Comparison of ENCODE assay signal across 37 cellular contexts in the genomic region with DNA sequence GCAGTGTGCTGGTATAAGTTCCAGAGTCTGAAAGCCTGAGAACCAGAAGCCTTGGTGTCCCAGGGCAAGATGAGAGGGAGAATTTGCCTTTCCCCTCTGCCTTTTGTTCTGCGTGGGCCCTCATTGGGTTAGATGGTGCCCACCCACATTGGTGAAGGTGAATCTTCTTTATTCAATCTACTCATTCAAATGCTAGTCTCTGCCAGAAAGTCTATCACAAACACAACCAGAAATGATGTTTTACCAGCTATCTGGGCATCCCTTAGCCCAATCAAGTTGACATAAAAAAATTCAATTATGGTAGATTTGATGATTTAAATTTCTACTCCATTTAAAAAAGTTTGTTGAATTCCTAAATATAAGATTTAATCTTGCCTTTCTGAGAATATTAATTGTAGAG. TPM values are rescaled to one million over a fixed set of nuclear protein-coding genes. Genes with fewer than 3 reads are reported as not detected.
"Had no signal": no experiment of that assay in that cellular context is flagged by ENCODE, and none has a peak within 500 bp of the region (broad histone marks: within the 10 kb centered on the region; RNA-seq: fewer than 3 reads in every experiment).

No MANE protein-coding gene starts in this region.

- ATAC-seq: activated CD4-positive, alpha-beta T cell treated with anti-CD3 and anti-CD28 coated beads for 36 hours; activated CD4-positive, CD25-positive, alpha-beta regulatory T cell treated with anti-CD3 and anti-CD28 coated beads, Interleukin-2, amount 50 U/mL, for 24 hours; activated CD8-positive, alpha-beta memory T cell treated with anti-CD3 and anti-CD28 coated beads, Interleukin-2, amount 10 ng/mL, durations not matched to agents 7 days and 5 days; activated CD8-positive, alpha-beta T cell treated with anti-CD3 and anti-CD28 coated beads, Interleukin-2, amount 10 ng/mL, durations not matched to agents 7 days and 5 days; activated naive CD8-positive, alpha-beta T cell treated with anti-CD3 and anti-CD28 coated beads, Interleukin-2, amount 50 U/mL, for 24 hours; T-cell; T-helper 17 cell had no signal

- FAIRE-seq: bronchial epithelial cell, TTC549 had no signal

- H3K4me3 Mint-ChIP-seq: activated CD4-positive, alpha-beta memory T cell treated with anti-CD3 and anti-CD28 coated beads, Interleukin-2, amount 10 ng/mL, durations not matched to agents 7 days and 5 days; activated CD4-positive, alpha-beta T cell treated with anti-CD3 and anti-CD28 coated beads for 36 hours; activated CD4-positive, alpha-beta T cell treated with anti-CD3 and anti-CD28 coated beads, Interleukin-2, amount 10 ng/mL, durations not matched to agents 7 days and 5 days; activated CD8-positive, alpha-beta memory T cell treated with anti-CD3 and anti-CD28 coated beads, Interleukin-2, amount 10 ng/mL, durations not matched to agents 7 days and 5 days; activated CD8-positive, alpha-beta T cell treated with anti-CD3 and anti-CD28 coated beads, Interleukin-2, amount 10 ng/mL, durations not matched to agents 7 days and 5 days; activated naive CD4-positive, alpha-beta T cell treated with anti-CD3 and anti-CD28 coated beads, Interleukin-2, amount 10 ng/mL, durations not matched to agents 7 days and 5 days; activated naive CD4-positive, alpha-beta T cell treated with anti-CD3 and anti-CD28 coated beads, Interleukin-2, amount 50 U/mL, for 24 hours; activated naive CD8-positive, alpha-beta T cell; activated naive CD8-positive, alpha-beta T cell treated with anti-CD3 and anti-CD28 coated beads, Interleukin-2, amount 10 ng/mL, durations not matched to agents 7 days and 5 days; activated naive CD8-positive, alpha-beta T cell treated with anti-CD3 and anti-CD28 coated beads, Interleukin-2, amount 50 U/mL, for 24 hours; activated T-cell treated with anti-CD3 and anti-CD28 coated beads, Interleukin-2, amount 50 U/mL, for 24 hours; brain; T-cell; T-helper 17 cell; T-helper 2 cell treated with Interferon-gamma antibody and Interleukin-4, amounts not matched to agents 5 μg/mL and 100 μg/mL, for 36 hours had no signal

- H3K27me3 ChIP-seq: ascending aorta, cardiac muscle cell had no signal

- H3K27ac Mint-ChIP-seq: activated CD4-positive, alpha-beta memory T cell treated with anti-CD3 and anti-CD28 coated beads, Interleukin-2, amount 10 ng/mL, durations not matched to agents 7 days and 5 days; activated CD4-positive, alpha-beta T cell treated with anti-CD3 and anti-CD28 coated beads for 36 hours; activated CD4-positive, alpha-beta T cell treated with anti-CD3 and anti-CD28 coated beads, Interleukin-2, amount 10 ng/mL, durations not matched to agents 7 days and 5 days; activated CD8-positive, alpha-beta memory T cell treated with anti-CD3 and anti-CD28 coated beads, Interleukin-2, amount 10 ng/mL, durations not matched to agents 7 days and 5 days; activated CD8-positive, alpha-beta T cell treated with anti-CD3 and anti-CD28 coated beads, Interleukin-2, amount 10 ng/mL, durations not matched to agents 7 days and 5 days; activated naive CD4-positive, alpha-beta T cell treated with anti-CD3 and anti-CD28 coated beads, Interleukin-2, amount 10 ng/mL, durations not matched to agents 7 days and 5 days; activated naive CD4-positive, alpha-beta T cell treated with anti-CD3 and anti-CD28 coated beads, Interleukin-2, amount 50 U/mL, for 24 hours; activated naive CD8-positive, alpha-beta T cell; activated naive CD8-positive, alpha-beta T cell treated with anti-CD3 and anti-CD28 coated beads, Interleukin-2, amount 10 ng/mL, durations not matched to agents 7 days and 5 days; activated naive CD8-positive, alpha-beta T cell treated with anti-CD3 and anti-CD28 coated beads, Interleukin-2, amount 50 U/mL, for 24 hours; activated T-cell treated with anti-CD3 and anti-CD28 coated beads, Interleukin-2, amount 50 U/mL, for 24 hours; activated T-helper 2 cell treated with anti-CD3 and anti-CD28 coated beads, Interferon-gamma antibody, Interleukin-2, Interleukin-4, amounts not matched to agents 10 μg/mL and 5 μg/mL and 100 μg/mL, durations not matched to agents 14 hours and 24 hours and 36 hours; brain; T-cell; T-helper 17 cell; T-helper 2 cell treated with Interferon-gamma antibody and Interleukin-4, amounts not matched to agents 5 μg/mL and 100 μg/mL, for 36 hours had no signal

- H3K4me3 ChIP-seq: ascending aorta, cardiac muscle cell had no signal

- H3K27me3 Mint-ChIP-seq: activated CD4-positive, alpha-beta memory T cell treated with anti-CD3 and anti-CD28 coated beads, Interleukin-2, amount 10 ng/mL, durations not matched to agents 7 days and 5 days; activated CD4-positive, alpha-beta T cell treated with anti-CD3 and anti-CD28 coated beads for 36 hours; activated CD4-positive, alpha-beta T cell treated with anti-CD3 and anti-CD28 coated beads, Interleukin-2, amount 10 ng/mL, durations not matched to agents 7 days and 5 days; activated CD8-positive, alpha-beta memory T cell treated with anti-CD3 and anti-CD28 coated beads, Interleukin-2, amount 10 ng/mL, durations not matched to agents 7 days and 5 days; activated naive CD4-positive, alpha-beta T cell treated with anti-CD3 and anti-CD28 coated beads, Interleukin-2, amount 10 ng/mL, durations not matched to agents 7 days and 5 days; activated naive CD4-positive, alpha-beta T cell treated with anti-CD3 and anti-CD28 coated beads, Interleukin-2, amount 50 U/mL, for 24 hours; activated naive CD8-positive, alpha-beta T cell; activated naive CD8-positive, alpha-beta T cell treated with anti-CD3 and anti-CD28 coated beads, Interleukin-2, amount 10 ng/mL, durations not matched to agents 7 days and 5 days; activated naive CD8-positive, alpha-beta T cell treated with anti-CD3 and anti-CD28 coated beads, Interleukin-2, amount 50 U/mL, for 24 hours; activated T-cell treated with anti-CD3 and anti-CD28 coated beads, Interleukin-2, amount 50 U/mL, for 24 hours; brain; T-cell; T-helper 17 cell had no signal

- H3K4me1 Mint-ChIP-seq: activated CD4-positive, alpha-beta memory T cell treated with anti-CD3 and anti-CD28 coated beads, Interleukin-2, amount 10 ng/mL, durations not matched to agents 7 days and 5 days; activated CD4-positive, alpha-beta T cell treated with anti-CD3 and anti-CD28 coated beads for 36 hours; activated CD4-positive, alpha-beta T cell treated with anti-CD3 and anti-CD28 coated beads, Interleukin-2, amount 10 ng/mL, durations not matched to agents 7 days and 5 days; activated CD8-positive, alpha-beta memory T cell treated with anti-CD3 and anti-CD28 coated beads, Interleukin-2, amount 10 ng/mL, durations not matched to agents 7 days and 5 days; activated naive CD4-positive, alpha-beta T cell treated with anti-CD3 and anti-CD28 coated beads, Interleukin-2, amount 10 ng/mL, durations not matched to agents 7 days and 5 days; activated naive CD8-positive, alpha-beta T cell treated with anti-CD3 and anti-CD28 coated beads, Interleukin-2, amount 50 U/mL, for 24 hours; T-cell had no signal

- H3K9me3 ChIP-seq: ascending aorta had no signal

- H3K27ac ChIP-seq: ascending aorta, cardiac muscle cell, VCaP had no signal

- H3K36me3 ChIP-seq: ascending aorta, cardiac muscle cell had no signal

- H3K4me1 ChIP-seq: ascending aorta had no signal

- H3K9me3 Mint-ChIP-seq: activated CD4-positive, alpha-beta memory T cell treated with anti-CD3 and anti-CD28 coated beads, Interleukin-2, amount 10 ng/mL, durations not matched to agents 7 days and 5 days had no signal

- DNase-seq: activated CD4-positive, alpha-beta memory T cell treated with anti-CD3 and anti-CD28 coated beads, Interleukin-2, amount 10 ng/mL, durations not matched to agents 7 days and 5 days; activated CD4-positive, alpha-beta T cell treated with anti-CD3 and anti-CD28 coated beads for 1 hour; activated CD4-positive, alpha-beta T cell treated with anti-CD3 and anti-CD28 coated beads for 36 hours; activated CD4-positive, alpha-beta T cell treated with anti-CD3 and anti-CD28 coated beads for 48 hours; activated CD4-positive, alpha-beta T cell treated with anti-CD3 and anti-CD28 coated beads, Interleukin-2, amount 10 ng/mL, durations not matched to agents 7 days and 5 days; activated CD4-positive, alpha-beta T cell treated with anti-CD3 and anti-CD28 coated beads, Interleukin-2, amount 50 U/mL, for 48 hours; activated CD4-positive, CD25-positive, alpha-beta regulatory T cell; activated CD8-positive, alpha-beta memory T cell treated with anti-CD3 and anti-CD28 coated beads for 24 hours; activated CD8-positive, alpha-beta memory T cell treated with anti-CD3 and anti-CD28 coated beads, Interleukin-2, amount 10 ng/mL, durations not matched to agents 7 days and 5 days; activated CD8-positive, alpha-beta memory T cell treated with anti-CD3 and anti-CD28 coated beads, Interleukin-2, amount 50 U/mL, for 48 hours; activated CD8-positive, alpha-beta T cell treated with anti-CD3 and anti-CD28 coated beads, Interleukin-2, amount 10 ng/mL, durations not matched to agents 7 days and 5 days; activated effector memory CD4-positive, alpha-beta T cell treated with Interleukin-2 at 50 U/mL for 16 hours; activated gamma-delta T cell; activated naive CD4-positive, alpha-beta T cell treated with anti-CD3 and anti-CD28 coated beads, Interleukin-2, amount 10 ng/mL, durations not matched to agents 7 days and 5 days; activated naive CD4-positive, alpha-beta T cell treated with Interleukin-2 at 50 U/mL for 16 hours; activated naive CD8-positive, alpha-beta T cell treated with anti-CD3 and anti-CD28 coated beads, Interleukin-2, amount 10 ng/mL, durations not matched to agents 7 days and 5 days; activated naive CD8-positive, alpha-beta T cell treated with anti-CD3 and anti-CD28 coated beads, Interleukin-2, amount 50 U/mL, for 24 hours; activated T-cell treated with anti-CD3 and anti-CD28 coated beads, Interleukin-2, amount 50 U/mL, for 24 hours; activated T-cell treated with anti-CD3 and anti-CD28 coated beads, Interleukin-2, amount 50 U/mL, for 48 hours; amygdala; anterior cingulate cortex; central memory CD4-positive, alpha-beta T cell; T-cell; T-helper 17 cell; T-helper 9 cell had no signal

RNA-seq across cellular contexts. Expression of a gene that starts 40.4 kb away (rescaled TPM):
- total RNA-seq: activated CD8-positive, alpha-beta T cell treated with anti-CD3 and anti-CD28 coated beads, Interleukin-2, amount 10 ng/mL, durations not matched to agents 7 days and 5 days; T-helper 1 cell treated with Interleukin-12 subunit alpha and Interleukin-12 subunit beta and Interleukin-4 antibody, amounts not matched to agents 30 ng/mL and 1 ng/mL, for 36 hours; T-helper 17 cell had no signal
